Comparison of ENCODE assay signal across 1 cellular context in genomic region chr1:156704930-156705320, GRCh38.
TF ChIP-seq lines count a peak whose summit lies in the region.

No MANE protein-coding gene starts in this region.

TF ChIP-seq in WTC11, 78 proteins besides CTCF, POLR2A, EP300 and RAD21 (continued from another document):
- TF ChIP-seq MLX (CRISPR knock-in tag; IDR thresholded peaks at IDR 0.05), result 0 out of 2 replicates have a peak, but pooled peaks have one; percentile 24
- TF ChIP-seq ARID4B (CRISPR knock-in tag; IDR thresholded peaks at IDR 0.05; ENCODE audit: borderline replicate concordance), result 0 out of 2 replicates have a peak, but pooled peaks have one; percentile 60
- TF ChIP-seq ZNF317 (CRISPR knock-in tag; IDR thresholded peaks at IDR 0.05; ENCODE audit: borderline replicate concordance, low read depth), result 0 out of 2 replicates have a peak, but pooled peaks have one; percentile 28
- 0 out of 2 replicates have a peak, but pooled peaks have one; percentile 27 for TF ChIP-seq CREM (CRISPR knock-in tag; IDR thresholded peaks at IDR 0.05)
- peak; percentile 67; the same call in 1 of the 2 replicates for TF ChIP-seq MAX (CRISPR knock-in tag; IDR thresholded peaks at IDR 0.05)
